ENCODE assay signal across 1 cellular context in genomic region chr4:73690051-73690744, GRCh38.
TF ChIP-seq lines count a peak whose summit lies in the region.

No MANE protein-coding gene starts in this region.

TF ChIP-seq in SK-N-SH treated with all-trans-retinoic acid at 6 μM for 48 hours, 23 proteins besides CTCF, POLR2A, EP300 and RAD21 (continued from another document):
- TF ChIP-seq CREB5 (CRISPR knock-in tag; IDR thresholded peaks at IDR 0.05; ENCODE audit: low read depth): no peak
